17 cellular contexts compared by ENCODE assay signal in genomic region chr17:11485802-11486421, GRCh38.
"Had no signal": no experiment of that assay in that cellular context is flagged by ENCODE, and none has a peak within 500 bp of the region (broad histone marks: within the 10 kb centered on the region; RNA-seq: fewer than 3 reads in every experiment).

No MANE protein-coding gene starts in this region.

- H3K27me3 ChIP-seq: dorsolateral prefrontal cortex, ovary, tibial artery, vagina had no signal

- H3K27ac ChIP-seq: dorsolateral prefrontal cortex, ovary, tibial artery, vagina, WERI-Rb-1 had no signal

- H3K36me3 Mint-ChIP-seq: activated CD4-positive, alpha-beta memory T cell treated with anti-CD3 and anti-CD28 coated beads for 36 hours; activated naive CD4-positive, alpha-beta T cell treated with anti-CD3 and anti-CD28 coated beads, Interleukin-2, amount 10 ng/mL, durations not matched to agents 7 days and 5 days; stimulated activated memory B cell treated with anti-CD40 and anti-IgM and Interleukin-4, amounts not matched to agents 10 μg/mL and 1 μg/mL and 100 μg/mL, for 72 hours had no signal

- H3K4me1 ChIP-seq: tibial artery had no signal

- DNase-seq: activated CD4-positive, alpha-beta memory T cell treated with anti-CD3 and anti-CD28 coated beads for 36 hours; activated naive CD4-positive, alpha-beta T cell treated with anti-CD3 and anti-CD28 coated beads, Interleukin-2, amount 10 ng/mL, durations not matched to agents 7 days and 5 days; activated T-cell treated with anti-CD3 and anti-CD28 coated beads, Interleukin-2, amount 50 U/mL, for 24 hours; dorsolateral prefrontal cortex; hypothalamus; midbrain; ovary; stimulated activated CD4-positive, alpha-beta T cell treated with anti-CD3 and anti-CD28 coated beads, Interleukin-2, amount 100 ng/mL, for 48 hours; tibial artery; WERI-Rb-1 had no signal

- H3K4me1 Mint-ChIP-seq: activated naive CD4-positive, alpha-beta T cell treated with anti-CD3 and anti-CD28 coated beads, Interleukin-2, amount 10 ng/mL, durations not matched to agents 7 days and 5 days; stimulated activated memory B cell treated with anti-CD40 and anti-IgM and Interleukin-4, amounts not matched to agents 10 μg/mL and 1 μg/mL and 100 μg/mL, for 72 hours had no signal

- H3K4me3 ChIP-seq: dorsolateral prefrontal cortex, lung, ovary, tibial artery, vagina had no signal

- H3K4me3 Mint-ChIP-seq: activated CD4-positive, alpha-beta memory T cell treated with anti-CD3 and anti-CD28 coated beads for 36 hours; activated naive CD4-positive, alpha-beta T cell treated with anti-CD3 and anti-CD28 coated beads, Interleukin-2, amount 10 ng/mL, durations not matched to agents 7 days and 5 days; activated T-cell treated with anti-CD3 and anti-CD28 coated beads, Interleukin-2, amount 50 U/mL, for 24 hours; neural crest cell; stimulated activated memory B cell treated with anti-CD40 and anti-IgM and Interleukin-4, amounts not matched to agents 10 μg/mL and 1 μg/mL and 100 μg/mL, for 72 hours had no signal

- H3K36me3 ChIP-seq: ovary, tibial artery, vagina, WERI-Rb-1 had no signal

- FAIRE-seq: astrocyte, bronchial epithelial cell had no signal

- H3K27me3 Mint-ChIP-seq: activated CD4-positive, alpha-beta memory T cell treated with anti-CD3 and anti-CD28 coated beads for 36 hours; activated naive CD4-positive, alpha-beta T cell treated with anti-CD3 and anti-CD28 coated beads, Interleukin-2, amount 10 ng/mL, durations not matched to agents 7 days and 5 days; activated T-cell treated with anti-CD3 and anti-CD28 coated beads, Interleukin-2, amount 50 U/mL, for 24 hours; stimulated activated memory B cell treated with anti-CD40 and anti-IgM and Interleukin-4, amounts not matched to agents 10 μg/mL and 1 μg/mL and 100 μg/mL, for 72 hours had no signal

- H3K27ac Mint-ChIP-seq: activated CD4-positive, alpha-beta memory T cell treated with anti-CD3 and anti-CD28 coated beads for 36 hours; activated naive CD4-positive, alpha-beta T cell treated with anti-CD3 and anti-CD28 coated beads, Interleukin-2, amount 10 ng/mL, durations not matched to agents 7 days and 5 days; activated T-cell treated with anti-CD3 and anti-CD28 coated beads, Interleukin-2, amount 50 U/mL, for 24 hours; stimulated activated memory B cell treated with anti-CD40 and anti-IgM and Interleukin-4, amounts not matched to agents 10 μg/mL and 1 μg/mL and 100 μg/mL, for 72 hours had no signal

- H3K9me3 ChIP-seq: ovary, tibial artery, vagina had no signal

- H3K9me3 Mint-ChIP-seq: activated CD4-positive, alpha-beta memory T cell treated with anti-CD3 and anti-CD28 coated beads for 36 hours had no signal

- ATAC-seq: esophagus mucosa; stimulated activated memory B cell treated with anti-CD40 and anti-IgM and Interleukin-4, amounts not matched to agents 10 μg/mL and 1 μg/mL and 100 μg/mL, for 72 hours had no signal
